In the genomic region with DNA sequence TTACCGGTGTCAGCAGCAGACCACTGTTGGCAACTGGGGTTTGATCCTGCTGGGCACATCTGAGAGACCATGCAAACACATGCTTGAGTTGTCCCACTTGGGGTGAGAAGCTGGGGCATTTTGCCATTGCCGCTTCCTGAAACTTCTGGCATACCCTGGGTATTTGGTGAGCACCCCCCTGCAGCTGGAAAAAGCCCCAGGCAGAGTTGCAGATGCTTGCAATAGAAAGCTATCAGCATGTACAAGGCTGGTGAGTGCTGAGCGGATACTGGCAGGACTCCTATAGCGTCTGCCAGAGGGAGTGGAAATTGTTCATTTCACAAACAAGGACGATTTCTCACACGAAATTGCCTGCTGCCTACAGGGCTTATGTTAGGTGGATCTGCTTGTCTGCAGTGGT, we compare ENCODE assay signal across 24 cellular contexts. TPM values are rescaled to one million over a fixed set of nuclear protein-coding genes. Genes with fewer than 3 reads are reported as not detected.
"Had no signal": no experiment of that assay in that cellular context is flagged by ENCODE, and none has a peak within 500 bp of the region (broad histone marks: within the 10 kb centered on the region; RNA-seq: fewer than 3 reads in every experiment).

No MANE protein-coding gene starts in this region.

- H3K4me3 ChIP-seq: coronary artery, lung, pancreas, smooth muscle cell, stomach, vagina had no signal

- DNase-seq: activated CD4-positive, alpha-beta memory T cell treated with anti-CD3 and anti-CD28 coated beads, Interleukin-2, amount 10 ng/mL, durations not matched to agents 7 days and 5 days; activated CD4-positive, alpha-beta T cell treated with anti-CD3 and anti-CD28 coated beads for 36 hours; activated naive CD4-positive, alpha-beta T cell treated with anti-CD3 and anti-CD28 coated beads, Interleukin-2, amount 10 ng/mL, durations not matched to agents 7 days and 5 days; activated naive CD8-positive, alpha-beta T cell treated with anti-CD3 and anti-CD28 coated beads, Interleukin-2, amount 50 U/mL, for 24 hours; activated T-cell treated with anti-CD3 and anti-CD28 coated beads, Interleukin-2, amount 50 U/mL, for 24 hours; aorta; erythroblast; hippocampal formation; left colon; natural killer cell; pancreas; stimulated activated CD4-positive, alpha-beta T cell treated with anti-CD3 and anti-CD28 coated beads, Interleukin-4, amount 100 ng/mL, for 24 hours; stomach; trophoblast cell had no signal

- ATAC-seq: activated CD4-positive, alpha-beta T cell treated with anti-CD3 and anti-CD28 coated beads for 36 hours; activated naive CD8-positive, alpha-beta T cell treated with anti-CD3 and anti-CD28 coated beads, Interleukin-2, amount 50 U/mL, for 24 hours; left colon; natural killer cell; pancreas; sciatic nerve; stimulated activated effector memory CD8-positive, alpha-beta T cell treated with anti-CD3 and anti-CD28 coated beads, Interleukin-12 subunit alpha, Interleukin-12 subunit beta, amount 100 ng/mL, for 72 hours; WTC11 had no signal

RNA-seq across cellular contexts. Expression of a gene that starts 32.3 kb away (rescaled TPM):
- total RNA-seq: activated CD4-positive, alpha-beta memory T cell treated with anti-CD3 and anti-CD28 coated beads, Interleukin-2, amount 10 ng/mL, durations not matched to agents 7 days and 5 days; glomerular endothelial cell; left colon; lung; natural killer cell; pancreas; pulmonary artery endothelial cell; sciatic nerve; smooth muscle cell; stomach; temporal lobe; vagina; WTC11 had no signal
